Comparison of ENCODE assay signal across 9 cellular contexts in the genomic region with DNA sequence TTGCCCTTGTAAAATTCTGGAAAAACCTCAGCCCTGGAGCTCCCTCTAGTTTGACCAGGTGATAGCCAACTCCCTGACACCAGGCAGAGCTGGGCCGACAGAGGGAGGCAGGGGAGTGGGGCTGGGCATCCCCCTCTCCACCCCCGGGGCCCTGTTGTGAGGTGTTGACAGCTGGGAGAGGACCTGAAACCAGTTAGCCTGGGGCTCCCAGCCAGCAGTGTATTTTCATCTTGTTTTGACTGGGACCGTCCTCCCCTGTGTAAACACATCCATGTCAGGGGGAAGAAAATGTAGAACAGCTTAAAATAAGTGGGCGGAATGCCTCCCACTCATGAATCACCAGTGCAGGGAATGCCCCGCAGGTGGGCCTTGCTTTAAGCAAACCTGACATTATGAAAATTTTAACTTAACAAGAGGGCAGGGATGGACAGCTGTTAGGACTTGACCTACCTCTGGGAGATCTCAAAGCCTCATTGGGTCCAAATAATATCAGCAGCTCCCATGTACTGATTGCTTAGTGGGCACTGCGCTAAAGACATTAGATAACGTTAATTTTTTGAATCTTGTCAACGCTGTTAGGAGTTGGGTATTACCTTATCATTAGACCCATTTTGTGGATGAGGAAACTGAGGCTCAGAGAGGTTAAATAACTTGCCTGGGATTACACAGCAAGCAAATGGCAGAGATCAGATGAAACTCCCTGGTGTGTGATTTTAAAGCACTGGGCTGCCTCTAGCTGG. TPM values are rescaled to one million over a fixed set of nuclear protein-coding genes. Genes with fewer than 3 reads are reported as not detected.
A peak's percentile ranks its signal among the peaks of the same experiment; 100 is the strongest.
DNase-seq lines count a peak whose midpoint lies in the region; ATAC-seq and TF ChIP-seq lines count a peak whose summit lies in the region.
"Had no signal": no experiment of that assay in that cellular context is flagged by ENCODE, and none has a peak within 500 bp of the region (broad histone marks: within the 10 kb centered on the region; RNA-seq: fewer than 3 reads in every experiment).

No MANE protein-coding gene starts in this region.

- H3K4me1 ChIP-seq in CD8-positive, alpha-beta memory T cell (ENCODE audit: insufficient read depth, low read length) = no peaks in the 10 kb centered on the region

- H3K27ac ChIP-seq in CD8-positive, alpha-beta memory T cell (ENCODE audit: low read depth, low read length) = no peak overlapping the region
- H3K27ac ChIP-seq: epithelial cell of prostate had no signal

- DNase-seq in GM10266 (ENCODE audit: extremely low spot score) = peak; percentile 20
- DNase-seq in NCI-H446 treated with DMSO at 0.1 percent for 48 hours (lab: John Stamatoyannopoulos, UW) = peak; percentile 20
- no peak for DNase-seq in left lobe of liver (ENCODE audit: low spot score)
- DNase-seq in NK-92 (lab: John Stamatoyannopoulos, UW; ENCODE audit: unreplicated experiment) = no peak
- DNase-seq in superior temporal gyrus (ENCODE audit: extremely low spot score) = no peak
- no peak for DNase-seq in CD8-positive, alpha-beta memory T cell
- DNase-seq in NAMALWA (ENCODE audit: low spot score) = no peak

- peaks cover 0 to 5% of the 10 kb centered on the region in 2 donors for H3K27me3 Mint-ChIP-seq in CD8-positive, alpha-beta memory T cell

- no peaks in the 10 kb centered on the region for H3K9me3 ChIP-seq in CD8-positive, alpha-beta memory T cell (ENCODE audit: low read length)

- H3K27me3 ChIP-seq in CD8-positive, alpha-beta memory T cell (ENCODE audit: insufficient read depth, low read length, poor library complexity, severe bottlenecking) = no peaks in the 10 kb centered on the region

- H3K36me3 Mint-ChIP-seq in CD8-positive, alpha-beta memory T cell = no peaks in the 10 kb centered on the region

- CTCF ChIA-PET in CD8-positive, alpha-beta memory T cell (lab: Charles Lee) = interaction anchor here (1.4 to 2.6 kb wide), 3 partner anchors 11 to 57 kb away, joined by 3 to 7 read pairs (median 6); no protein-coding TSS in a partner anchor

- POLR2A ChIA-PET in CD8-positive, alpha-beta memory T cell (lab: Charles Lee) = no interaction called here

- peaks cover 0 to 3% (median 0%) of the 10 kb centered on the region in 3 donors for H3K4me1 Mint-ChIP-seq in CD8-positive, alpha-beta memory T cell

- no peak overlapping the region for H3K4me3 ChIP-seq in CD8-positive, alpha-beta memory T cell (ENCODE audit: low read length)

- peak; percentile 10 for TF ChIP-seq CTCF in GM10266 (IDR thresholded peaks at IDR 0.05; ENCODE audit: control insufficient read depth, insufficient read depth, low read depth, missing control alignments)

- no peaks in the 10 kb centered on the region for H3K9me3 Mint-ChIP-seq in CD8-positive, alpha-beta memory T cell

- peak; percentile 72 for ATAC-seq in GM21576 (IDR thresholded peaks at IDR 0.05; ENCODE audit: unreplicated experiment)
- peak; percentile 7 for ATAC-seq in left lobe of liver

- no peak overlapping the region for H3K4me3 Mint-ChIP-seq in CD8-positive, alpha-beta memory T cell

- no peaks in the 10 kb centered on the region for H3K36me3 ChIP-seq in CD8-positive, alpha-beta memory T cell (ENCODE audit: insufficient read depth, low read length)

- no peak overlapping the region for H3K27ac Mint-ChIP-seq in CD8-positive, alpha-beta memory T cell

RNA-seq across cellular contexts. Expression of gene TSC22D3, which starts 45.9 kb away (rescaled TPM):
- total RNA-seq in left lobe of liver = 139 TPM
- total RNA-seq in CD8-positive, alpha-beta memory T cell = 10 to 100 TPM; 45.0 to 47.3 TPM
- 790 TPM for polyA plus RNA-seq in CD8-positive, alpha-beta memory T cell

RNA-seq across cellular contexts. Expression of gene NCBP2L, which starts 47.8 kb away (rescaled TPM):
- not detected for total RNA-seq in left lobe of liver
- total RNA-seq in CD8-positive, alpha-beta memory T cell = not detected
- 0.24 TPM for polyA plus RNA-seq in CD8-positive, alpha-beta memory T cell

Comparison
In these comparisons a context has a peak if more than half of its experiments do, and no peak if none do; other contexts are left out.
1. DNase-seq: peak in GM10266 (single experiment) and NCI-H446 treated with DMSO at 0.1 percent for 48 hours (single experiment); none in left lobe of liver (single experiment), NK-92 (single experiment), superior temporal gyrus (single experiment), CD8-positive, alpha-beta memory T cell (0 of 5) and NAMALWA (single experiment).